1 cellular context compared by ENCODE assay signal in genomic region chr19:6466526-6467248, GRCh38.
A peak's percentile ranks its signal among the peaks of the same experiment; 100 is the strongest.
TF ChIP-seq lines count a peak whose summit lies in the region.

No MANE protein-coding gene starts in this region.

TF ChIP-seq in HEK293, 187 proteins besides CTCF, POLR2A, EP300 and RAD21:
- TF ChIP-seq ZNF664 (tag by site-specific recombination; IDR thresholded peaks at IDR 0.05) (peak; percentile 83), ZNF707 (tag by site-specific recombination; IDR thresholded peaks at IDR 0.05) (no peak), TSHZ1 (tag by site-specific recombination; IDR thresholded peaks at IDR 0.05; ENCODE audit: borderline replicate concordance) (no peak), ZNF558 (tag by site-specific recombination; IDR thresholded peaks at IDR 0.05) (no peak), ZBTB26 (tag by site-specific recombination; optimal IDR thresholded peaks at IDR 0.05) (no peak), ZNF768 (tag by site-specific recombination; IDR thresholded peaks at IDR 0.05) (0 out of 2 replicates have a peak, but pooled peaks have one; percentile 61), PRDM4 (tag by site-specific recombination; IDR thresholded peaks at IDR 0.05) (no peak), HOXC10 (CRISPR knock-in tag; IDR thresholded peaks at IDR 0.05) (no peak), ZNF561 (tag by site-specific recombination; IDR thresholded peaks at IDR 0.05; ENCODE audit: borderline replicate concordance) (no peak), ZNF530 (tag by site-specific recombination; IDR thresholded peaks at IDR 0.05; ENCODE audit: low read depth) (no peak)
TF ChIP-seq in HEK293: peak in this region for 2.
